Comparison of ENCODE assay signal across 1 cellular context in the genomic region with DNA sequence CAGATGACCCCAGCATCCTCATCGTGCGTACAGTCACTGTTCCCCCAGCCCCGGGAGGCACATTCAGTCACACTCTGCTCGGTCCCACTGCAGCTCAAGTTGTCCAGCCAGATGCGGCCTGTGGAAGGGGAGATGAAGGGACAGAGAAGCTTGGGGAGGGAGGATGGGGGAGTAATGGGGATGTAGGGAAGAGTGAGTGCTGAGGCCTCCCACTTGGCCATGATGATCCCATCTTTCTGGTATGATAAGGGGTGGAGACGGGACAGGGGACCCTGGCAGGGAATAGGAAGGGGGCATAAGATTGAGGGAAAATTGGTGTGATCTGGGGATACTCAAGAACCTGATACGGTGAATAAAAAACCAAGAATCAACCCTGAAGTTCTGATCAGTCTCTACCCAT.
TF ChIP-seq lines count a peak whose summit lies in the region.

No MANE protein-coding gene starts in this region.

TF ChIP-seq in GM23338, 12 proteins besides CTCF, POLR2A, EP300 and RAD21 (continued from another document):
- TF ChIP-seq CREB1 (CRISPR knock-in tag; IDR thresholded peaks at IDR 0.05; ENCODE audit: low read depth) (no peak), EZH2 (IDR thresholded peaks at IDR 0.05; ENCODE audit: low read depth, unreplicated experiment) (no peak)
TF ChIP-seq in GM23338: peak in this region for 0.
